ENCODE assay signal across 8 cellular contexts in the genomic region with DNA sequence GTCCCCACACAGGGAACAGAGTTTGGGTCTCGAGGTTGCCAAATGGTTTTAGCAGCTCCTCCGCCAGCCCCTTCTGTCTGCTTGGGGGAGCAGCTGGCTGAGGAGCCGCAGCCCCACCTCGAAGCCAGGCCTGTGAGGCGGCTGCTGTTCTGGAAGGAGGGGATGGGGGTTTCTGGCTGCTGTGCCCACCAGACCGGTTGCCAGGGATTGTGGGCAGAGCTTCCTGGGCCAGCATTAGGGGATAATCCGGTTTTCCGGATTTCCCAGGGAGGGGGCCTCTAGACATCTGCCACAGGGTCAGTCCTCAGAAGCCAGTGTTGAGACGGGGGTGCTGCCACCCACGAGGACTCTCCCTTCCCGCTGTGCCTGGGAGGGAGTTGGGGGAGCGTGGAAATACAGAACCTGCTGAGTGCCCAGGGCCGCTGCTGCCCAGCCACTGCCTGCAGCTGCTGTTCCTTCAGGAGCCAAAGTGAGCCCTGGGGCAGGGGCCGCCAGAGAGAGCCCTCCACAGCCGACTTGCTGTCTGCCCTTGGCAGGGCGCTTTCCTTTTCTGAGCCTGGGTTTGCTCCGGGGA. TPM values are rescaled to one million over a fixed set of nuclear protein-coding genes. Genes with fewer than 3 reads are reported as not detected.
DNase-seq lines count a peak whose midpoint lies in the region; ATAC-seq, FAIRE-seq and TF ChIP-seq lines count a peak whose summit lies in the region.

No MANE protein-coding gene starts in this region.

- no peak for FAIRE-seq in small intestine (lab: Jason Lieb, UNC)

- peaks cover 4% of the 10 kb centered on the region for H4K20me1 ChIP-seq in H9 (ENCODE audit: control insufficient read depth, insufficient read depth, insufficient read length)

- peak overlapping the region; percentile 64 for H3K9ac ChIP-seq in H9 (ENCODE audit: extremely low read depth, insufficient read length, low read length)

- H2BK5ac ChIP-seq in H9 (ENCODE audit: insufficient read length, low read length), result no peak overlapping the region

- no peak overlapping the region for H4K5ac ChIP-seq in H9 (ENCODE audit: insufficient read length, low read depth, low read length)

- H3K14ac ChIP-seq in H9 (ENCODE audit: insufficient read depth, low read length), result no peak overlapping the region

- no peaks in the 10 kb centered on the region for H3K27me3 Mint-ChIP-seq in H9 (ENCODE audit: low read depth)
- no peaks in the 10 kb centered on the region for H3K27me3 Mint-ChIP-seq in activated CD4-positive, alpha-beta memory T cell treated with anti-CD3 and anti-CD28 coated beads, Interleukin-2, amount 10 ng/mL, durations not matched to agents 7 days and 5 days

- H3K4me3 ChIP-seq in right atrium auricular region (peak overlapping the region; percentile 97 to 99), small intestine (ENCODE audit: low read depth in 1 of 2, low read length in 2 of 2) (peak overlapping the region; percentile 14 to 63)

- H3K27ac ChIP-seq in H9 (ENCODE audit: insufficient read length, low read depth, low read length) (no peak overlapping the region), right atrium auricular region (peak overlapping the region; percentile 95), small intestine (ENCODE audit: low read depth in 1 of 2, low read length in 1 of 2) (peak overlapping the region in 1 of 2 donors; percentile 67)

- ATAC-seq in GM21529 (IDR thresholded peaks at IDR 0.05; ENCODE audit: unreplicated experiment) (no peak), HG03460 (IDR thresholded peaks at IDR 0.05; ENCODE audit: unreplicated experiment) (no peak)

- peak overlapping the region; percentile 51 for H3K4me2 ChIP-seq in H9 (ENCODE audit: insufficient read depth, insufficient read length, low read length)

- H3K36me3 Mint-ChIP-seq in H9 (ENCODE audit: insufficient read depth in 1 of 3, low read depth in 3 of 3), result peaks cover 11 to 21% (median 16%) of the 10 kb centered on the region in 3 experiments
- peaks cover 12% of the 10 kb centered on the region for H3K36me3 Mint-ChIP-seq in activated CD4-positive, alpha-beta memory T cell treated with anti-CD3 and anti-CD28 coated beads, Interleukin-2, amount 10 ng/mL, durations not matched to agents 7 days and 5 days (ENCODE audit: low read depth)

- POLR2A ChIA-PET in activated CD4-positive, alpha-beta memory T cell treated with anti-CD3 and anti-CD28 coated beads, Interleukin-2, amount 10 ng/mL, durations not matched to agents 7 days and 5 days (lab: Charles Lee), result interaction anchor here (0.9 to 4.1 kb wide), 6 partner anchors 10 to 78 kb away, joined by 3 to 21 read pairs (median 3); a partner anchor contains a TSS

- H3K56ac ChIP-seq in H9 (ENCODE audit: insufficient read length, low read depth, low read length), result no peak overlapping the region

- TF ChIP-seq CTCF in H9 (conservative IDR thresholded peaks at IDR 0.05) (no peak), right atrium auricular region (IDR thresholded peaks at IDR 0.05) (no peak)

- no peak overlapping the region for H4K8ac ChIP-seq in H9 (replicated peaks; ENCODE audit: insufficient read length, low read depth, low read length)

- H3K36me3 ChIP-seq in right atrium auricular region, result peaks cover 31% of the 10 kb centered on the region
- H3K36me3 ChIP-seq in small intestine (ENCODE audit: control insufficient read depth in 2 of 2, insufficient read depth in 2 of 2, low read length in 2 of 2), result peaks cover 2 to 6% of the 10 kb centered on the region in 2 donors

- H3K79me1 ChIP-seq in H9 (ENCODE audit: insufficient read depth, low read depth, low read length, poor library complexity, severe bottlenecking), result peaks cover 8% of the 10 kb centered on the region

- no peak overlapping the region for H3K23ac ChIP-seq in H9 (ENCODE audit: insufficient read length, low read depth, low read length)

- H3K27me3 ChIP-seq in H9 (ENCODE audit: insufficient read depth, low read length) (no peaks in the 10 kb centered on the region), right atrium auricular region (no peaks in the 10 kb centered on the region), small intestine (ENCODE audit: control insufficient read depth in 2 of 2, insufficient read depth in 2 of 2, low read length in 2 of 2) (no peaks in the 10 kb centered on the region)

- H3K9me3 ChIP-seq in H9 (ENCODE audit: control insufficient read depth, low read depth, low read length) (no peaks in the 10 kb centered on the region), right atrium auricular region (no peaks in the 10 kb centered on the region), small intestine (ENCODE audit: control insufficient read depth, low read depth) (no peaks in the 10 kb centered on the region)

- H3T11ph ChIP-seq in H9 (ENCODE audit: low read length), result no peak overlapping the region

- no peak overlapping the region for H3K18ac ChIP-seq in H9 (ENCODE audit: insufficient read length, low read depth, low read length)

- H3K4me1 Mint-ChIP-seq in H9, result peaks cover 5 to 16% of the 10 kb centered on the region in 2 experiments
- peaks cover 21% of the 10 kb centered on the region for H3K4me1 Mint-ChIP-seq in activated CD4-positive, alpha-beta memory T cell treated with anti-CD3 and anti-CD28 coated beads, Interleukin-2, amount 10 ng/mL, durations not matched to agents 7 days and 5 days

- H3K4ac ChIP-seq in H9 (ENCODE audit: low read depth, low read length), result 0 out of 2 replicates have a peak overlapping the region, but pooled peaks have one; percentile 13

- H3K4me1 ChIP-seq in H9 (ENCODE audit: insufficient read depth, low read length), result no peaks in the 10 kb centered on the region
- H3K4me1 ChIP-seq in right atrium auricular region, result peaks cover 0 to 33% of the 10 kb centered on the region in 2 donors
- peaks cover 2 to 8% of the 10 kb centered on the region in 2 donors for H3K4me1 ChIP-seq in small intestine (ENCODE audit: control insufficient read depth in 2 of 2, insufficient read depth in 1 of 2, low read depth in 1 of 2, low read length in 1 of 2)

- peaks cover 13% of the 10 kb centered on the region; the same call in 1 of the 2 replicates for H3K79me2 ChIP-seq in H9 (ENCODE audit: insufficient read depth, low read length)

- no peaks in the 10 kb centered on the region for H3K9me3 Mint-ChIP-seq in H9
- no peaks in the 10 kb centered on the region for H3K9me3 Mint-ChIP-seq in activated CD4-positive, alpha-beta memory T cell treated with anti-CD3 and anti-CD28 coated beads, Interleukin-2, amount 10 ng/mL, durations not matched to agents 7 days and 5 days

- no peak overlapping the region for H2BK12ac ChIP-seq in H9 (ENCODE audit: insufficient read length, low read depth, low read length)

- CTCF ChIA-PET in activated CD4-positive, alpha-beta memory T cell treated with anti-CD3 and anti-CD28 coated beads, Interleukin-2, amount 10 ng/mL, durations not matched to agents 7 days and 5 days (lab: Charles Lee), result interaction anchor here (1.1 to 6.6 kb wide), 3 partner anchors 23 to 33 kb away, joined by 3 to 59 read pairs (median 25); a partner anchor contains a TSS

- peaks cover 6% of the 10 kb centered on the region for H3K23me2 ChIP-seq in H9 (ENCODE audit: insufficient read length, low read depth, low read length, poor library complexity, severe bottlenecking)

- no peak overlapping the region for H2AK5ac ChIP-seq in H9 (ENCODE audit: insufficient read length, low read length)

- H2BK15ac ChIP-seq in H9 (ENCODE audit: low read depth, low read length), result no peak overlapping the region

- H2BK20ac ChIP-seq in H9 (ENCODE audit: low read depth, low read length, poor library complexity, severe bottlenecking), result no peak overlapping the region

- no peak for DNase-seq in H9
- no peak for DNase-seq in activated CD4-positive, alpha-beta memory T cell treated with anti-CD3 and anti-CD28 coated beads, Interleukin-2, amount 10 ng/mL, durations not matched to agents 7 days and 5 days
- DNase-seq in right atrium auricular region (ENCODE audit: low spot score), result no peak
- DNase-seq in small intestine, result no peak
- DNase-seq in C1 segment of cervical spinal cord (lab: John Stamatoyannopoulos, UW), result no peak
- DNase-seq in midbrain (lab: John Stamatoyannopoulos, UW), result no peak

- H3K27ac Mint-ChIP-seq in H9, result no peak overlapping the region
- H3K27ac Mint-ChIP-seq in activated CD4-positive, alpha-beta memory T cell treated with anti-CD3 and anti-CD28 coated beads, Interleukin-2, amount 10 ng/mL, durations not matched to agents 7 days and 5 days, result no peak overlapping the region

- no peak overlapping the region for H2AFZ ChIP-seq in H9 (ENCODE audit: low read length)

- no peak overlapping the region for H2BK120ac ChIP-seq in H9 (ENCODE audit: low read depth, low read length, poor library complexity, severe bottlenecking)

- H4K91ac ChIP-seq in H9 (ENCODE audit: insufficient read length, low read depth, low read length), result no peak overlapping the region

- H3K4me3 Mint-ChIP-seq in H9, result peak overlapping the region; percentile 84 to 88
- peak overlapping the region; percentile 75 for H3K4me3 Mint-ChIP-seq in activated CD4-positive, alpha-beta memory T cell treated with anti-CD3 and anti-CD28 coated beads, Interleukin-2, amount 10 ng/mL, durations not matched to agents 7 days and 5 days

- no CpG with 5 or more reads among the region's 17 CpGs for WGBS in H9 (ENCODE audit: extremely low coverage, insufficient read length, low lambda C conversion rate)
- WGBS in small intestine, 3 donors, result 41 to 45% (median 44%) methylated on average over 16 to 17 of the region's 17 CpGs

RNA-seq across cellular contexts. Expression of a gene that starts 2.0 kb away (rescaled TPM):
- total RNA-seq in H9 (2021) (109 and 112 TPM in 2 replicates), right atrium auricular region (10 to 100 TPM; 55.8 to 75.0 TPM)
- 10 to 100 TPM; 50.3 to 50.4 TPM for total RNA-seq in activated CD4-positive, alpha-beta memory T cell treated with anti-CD3 and anti-CD28 coated beads, Interleukin-2, amount 10 ng/mL, durations not matched to agents 7 days and 5 days
- polyA plus RNA-seq in small intestine, result 100 to 1,000 TPM in 2 of 3 donors, 10 to 100 TPM in 1; 58.2 to 113 (median 102) TPM

RNA-seq across cellular contexts. Expression of a gene that starts 10.3 kb away (rescaled TPM):
- total RNA-seq in H9 (2021), result 0.64 and 0.66 TPM in 2 replicates
- total RNA-seq in activated CD4-positive, alpha-beta memory T cell treated with anti-CD3 and anti-CD28 coated beads, Interleukin-2, amount 10 ng/mL, durations not matched to agents 7 days and 5 days, result 10 to 100 TPM; 45.1 to 45.2 TPM
- under 1 TPM in 1 of 2 donors, not detected in 1; 0.79 TPM for total RNA-seq in right atrium auricular region
- 1 to 10 TPM in 2 of 3 donors, under 1 TPM in 1; 0.89 to 5.7 (median 1.9) TPM for polyA plus RNA-seq in small intestine

RNA-seq across cellular contexts. Expression of a gene that starts 26.3 kb away (rescaled TPM):
- total RNA-seq in H9 (2021), result 7.4 and 8.1 TPM in 2 replicates
- total RNA-seq in activated CD4-positive, alpha-beta memory T cell treated with anti-CD3 and anti-CD28 coated beads, Interleukin-2, amount 10 ng/mL, durations not matched to agents 7 days and 5 days, result 10 to 100 TPM; 22.9 to 24.0 TPM
- 10 to 100 TPM; 30.3 to 33.2 TPM for total RNA-seq in right atrium auricular region
- 10 to 100 TPM; 23.0 to 38.4 (median 27.3) TPM for polyA plus RNA-seq in small intestine

RNA-seq across cellular contexts. Expression of a gene that starts 37.3 kb away (rescaled TPM):
- total RNA-seq in H9 (2021), result 0.72 and 1.2 TPM in 2 replicates
- under 1 TPM; 0.78 to 0.81 TPM for total RNA-seq in activated CD4-positive, alpha-beta memory T cell treated with anti-CD3 and anti-CD28 coated beads, Interleukin-2, amount 10 ng/mL, durations not matched to agents 7 days and 5 days
- total RNA-seq in right atrium auricular region, result not detected
- 1 to 10 TPM in 2 of 3 donors, not detected in 1; 1.1 to 6.4 TPM for polyA plus RNA-seq in small intestine

RNA-seq across cellular contexts. Expression of a gene that starts 38.8 kb away (rescaled TPM):
- total RNA-seq in H9 (2021), result 715 and 719 TPM in 2 replicates
- 100 to 1,000 TPM; 255 to 257 TPM for total RNA-seq in activated CD4-positive, alpha-beta memory T cell treated with anti-CD3 and anti-CD28 coated beads, Interleukin-2, amount 10 ng/mL, durations not matched to agents 7 days and 5 days
- 1,000 to 10,000 TPM; 1,033 to 1,569 TPM for total RNA-seq in right atrium auricular region
- polyA plus RNA-seq in small intestine, result 100 to 1,000 TPM; 208 to 443 (median 305) TPM

Comparison
In these comparisons a context has a peak if more than half of its experiments do, and no peak if none do; other contexts are left out.
1. RNA of a gene that starts 10.3 kb away (total RNA-seq): 45.1 to 45.2 TPM in activated CD4-positive, alpha-beta memory T cell treated with anti-CD3 and anti-CD28 coated beads, Interleukin-2, amount 10 ng/mL, durations not matched to agents 7 days and 5 days; 0.79 TPM in right atrium auricular region and 0.64 to 0.66 TPM in H9; every median in the first group is over 10 times any median in the second.